Comparison of ENCODE assay signal across 10 cellular contexts in genomic region chr9:34454571-34455065, GRCh38. TPM values are rescaled to one million over a fixed set of nuclear protein-coding genes. Genes with fewer than 3 reads are reported as not detected.
A peak's percentile ranks its signal among the peaks of the same experiment; 100 is the strongest.
DNase-seq lines count a peak whose midpoint lies in the region; ATAC-seq and TF ChIP-seq lines count a peak whose summit lies in the region.
"Had no signal": no experiment of that assay in that cellular context is flagged by ENCODE, and none has a peak within 500 bp of the region (broad histone marks: within the 10 kb centered on the region; RNA-seq: fewer than 3 reads in every experiment).

No MANE protein-coding gene starts in this region.

- H3K9me2 ChIP-seq in SK-N-SH: no peaks in the 10 kb centered on the region

- no peaks in the 10 kb centered on the region for H3K9me3 ChIP-seq in SK-N-SH
- no peaks in the 10 kb centered on the region for H3K9me3 ChIP-seq in adipocyte (ENCODE audit: control insufficient read depth, low read length)

- H3K9me3 Mint-ChIP-seq in HFFc6 (no peaks in the 10 kb centered on the region), nephron (no peaks in the 10 kb centered on the region)

- H3K4me1 ChIP-seq in SK-N-SH (ENCODE audit: control insufficient read depth in 1 of 2, insufficient read depth in 2 of 2, low read depth in 1 of 2, low read length in 1 of 2): peaks cover 16 to 23% of the 10 kb centered on the region in 2 experiments; a peak in 2 of 4 replicates
- H3K4me1 ChIP-seq in adipocyte (ENCODE audit: control insufficient read depth, insufficient read depth, low read length): peaks cover 54% of the 10 kb centered on the region

- H3K4me2 ChIP-seq in SK-N-SH: no peak overlapping the region

- H3K27ac ChIP-seq in SK-N-SH (ENCODE audit: low read depth in 2 of 2, low read length in 1 of 2): no peak overlapping the region

- peak; percentile 41 for TF ChIP-seq CTCF in SK-N-SH (IDR thresholded peaks at IDR 0.05)
- peak; percentile 67 for TF ChIP-seq CTCF in HFFc6 (IDR thresholded peaks at IDR 0.05)
- peak in 1 of 3 experiments; percentile 24 for TF ChIP-seq CTCF in nephron (IDR thresholded peaks at IDR 0.05; ENCODE audit: unreplicated experiment in 3 of 3)

- H3K27me3 Mint-ChIP-seq in HFFc6 (ENCODE audit: insufficient read depth): no peaks in the 10 kb centered on the region; the same call in none of the 2 replicates
- peaks cover 15% of the 10 kb centered on the region for H3K27me3 Mint-ChIP-seq in nephron (ENCODE audit: low read depth)

- peak; percentile 34 for DNase-seq in SK-N-SH
- peak; percentile 80 for DNase-seq in HFFc6
- DNase-seq in adipocyte (ENCODE audit: low read depth): peak; percentile 47
- no peak for DNase-seq in globus pallidus (ENCODE audit: low spot score)
- DNase-seq in medulla oblongata (ENCODE audit: extremely low spot score): no peak
- DNase-seq in posterior cingulate gyrus: no peak
- DNase-seq: Karpas-422 had no signal

- TF ChIP-seq RAD21 in SK-N-SH (IDR thresholded peaks at IDR 0.05; ENCODE audit: low read length): no peak

- H3K27ac Mint-ChIP-seq in HFFc6 (peak overlapping the region; percentile 68), nephron (peak overlapping the region in 2 of 3 experiments; percentile 50 to 58)
- H3K27ac Mint-ChIP-seq: CD14-positive monocyte had no signal

- H3K9ac ChIP-seq in SK-N-SH (no peak overlapping the region), adipocyte (ENCODE audit: low read length) (peak overlapping the region; percentile 21)

- no peak overlapping the region for H2AFZ ChIP-seq in SK-N-SH (ENCODE audit: low read depth)

- no peak for ATAC-seq in SK-N-SH treated with all-trans-retinoic acid at 6 μM for 48 hours

- H3K4me3 ChIP-seq in SK-N-SH (ENCODE audit: low read depth in 2 of 2, low read length in 1 of 2) (no peak overlapping the region), adipocyte (ENCODE audit: low read length) (peak overlapping the region; percentile 25)

- H3F3A ChIP-seq in SK-N-SH (replicated peaks; ENCODE audit: insufficient read depth): no peaks in the 10 kb centered on the region

- no peak for TF ChIP-seq EP300 in SK-N-SH (IDR thresholded peaks at IDR 0.05; ENCODE audit: borderline replicate concordance in 1 of 2, low read depth in 1 of 2, low read length in 1 of 2)

- CTCF ChIA-PET in SK-N-SH (lab: Yijun Ruan, JAX): interaction anchor here (0.6 to 4.1 kb wide), 16 partner anchors 11 to 179 kb away, joined by 3 to 21 read pairs (median 4); no protein-coding TSS in a partner anchor

- intact Hi-C loops in posterior cingulate gyrus (cut with DNase I): loop anchor here (5.0 kb wide), 2 partner anchors 48 to 127 kb away; partner anchors contain the start of genes KIF24 and NUDT2

- H4K20me1 ChIP-seq in SK-N-SH (ENCODE audit: insufficient read depth): peaks cover 71% of the 10 kb centered on the region

- no peaks in the 10 kb centered on the region for H3K27me3 ChIP-seq in SK-N-SH (ENCODE audit: insufficient read depth)
- H3K27me3 ChIP-seq in adipocyte (replicated peaks; ENCODE audit: control insufficient read depth, insufficient read depth, low read length): no peaks in the 10 kb centered on the region

- H3K4me3 Mint-ChIP-seq in HFFc6 (no peak overlapping the region), nephron (peak overlapping the region; percentile 50 to 66 (median 54))
- H3K4me3 Mint-ChIP-seq: CD14-positive monocyte had no signal

- no peaks in the 10 kb centered on the region for H3K36me3 ChIP-seq in SK-N-SH (replicated peaks in 1 of 2; ENCODE audit: control insufficient read depth in 1 of 2, insufficient read depth in 2 of 2, low read length in 1 of 2)
- H3K36me3 ChIP-seq in adipocyte (ENCODE audit: control insufficient read depth, insufficient read depth, low read length, severe bottlenecking): no peaks in the 10 kb centered on the region

- 86% methylated on average over 3 of the region's 3 CpGs for WGBS in SK-N-SH (ENCODE audit: low lambda C conversion rate)

- H3K36me3 Mint-ChIP-seq in HFFc6 (ENCODE audit: low read depth) (peaks cover 8% of the 10 kb centered on the region; the same call in 1 of the 2 replicates), nephron (ENCODE audit: low read depth) (no peaks in the 10 kb centered on the region)

- POLR2A ChIA-PET in SK-N-SH (lab: Yijun Ruan, JAX): no interaction called here

- peaks cover 68% of the 10 kb centered on the region for H3K4me1 Mint-ChIP-seq in HFFc6 (ENCODE audit: low read depth)
- H3K4me1 Mint-ChIP-seq in nephron: peaks cover 16% of the 10 kb centered on the region

- H3K79me2 ChIP-seq in SK-N-SH (ENCODE audit: insufficient read depth): peaks cover 83% of the 10 kb centered on the region

TF ChIP-seq in SK-N-SH, 30 proteins besides CTCF, POLR2A, EP300 and RAD21:
- TF ChIP-seq TEAD4 (IDR thresholded peaks at IDR 0.05; ENCODE audit: borderline replicate concordance, insufficient read depth) (no peak), PBX3 (IDR thresholded peaks at IDR 0.05) (no peak), EZH2phosphoT487 (IDR thresholded peaks at IDR 0.05; ENCODE audit: borderline replicate concordance, low read depth) (no peak)

TF ChIP-seq in SK-N-SH treated with all-trans-retinoic acid at 6 μM for 48 hours, 23 proteins besides CTCF, POLR2A, EP300 and RAD21:
- TF ChIP-seq TCF4 (CRISPR knock-in tag; IDR thresholded peaks at IDR 0.05; ENCODE audit: borderline replicate concordance) (no peak), ZNF8 (CRISPR knock-in tag; IDR thresholded peaks at IDR 0.05) (no peak), ARNTL (CRISPR knock-in tag; IDR thresholded peaks at IDR 0.05; ENCODE audit: borderline replicate concordance, low read depth) (no peak)

RNA-seq across cellular contexts. Expression of gene FAM219A, which starts 3.8 kb away (rescaled TPM):
- 15.7 and 18.5 TPM in 2 replicates for polyA plus RNA-seq in SK-N-SH (2012; rRNA removed)
- 10.6 and 13.3 TPM in 2 replicates for polyA plus RNA-seq in SK-N-SH (2012; cell fraction: cytosol; rRNA removed)
- 44.4 and 52.5 TPM in 2 replicates for polyA plus RNA-seq in SK-N-SH (2012; cell fraction: nucleus; rRNA removed)
- total RNA-seq in HFFc6 (2021; fragmentation: NEBNext Ultra II Directional; extraction: Animal tissue kit (Norgen Biotek cat#: 25700)): 10 to 100 TPM; 21.6 to 23.6 (median 22.6) TPM

RNA-seq across cellular contexts. Expression of gene DNAI1, which starts 4.0 kb away (rescaled TPM):
- 0.46 and 0.55 TPM in 2 replicates for polyA plus RNA-seq in SK-N-SH (2012; rRNA removed)
- polyA plus RNA-seq in SK-N-SH (2012; cell fraction: cytosol; rRNA removed): 0.12 and 0.22 TPM in 2 replicates
- 2.2 and 3.5 TPM in 2 replicates for polyA plus RNA-seq in SK-N-SH (2012; cell fraction: nucleus; rRNA removed)
- not detected for total RNA-seq in HFFc6 (2021; fragmentation: NEBNext Ultra II Directional; extraction: Animal tissue kit (Norgen Biotek cat#: 25700))
- polyA plus RNA-seq: CD14-positive monocyte had no signal

Comparison
In these comparisons a context has a peak if more than half of its experiments do, and no peak if none do; other contexts are left out.
1. DNase-seq: peak in SK-N-SH (single experiment), HFFc6 (single experiment) and adipocyte (single experiment); none in globus pallidus (single experiment), medulla oblongata (single experiment) and posterior cingulate gyrus (0 of 10).